ENCODE assay signal across 14 cellular contexts in the genomic region with DNA sequence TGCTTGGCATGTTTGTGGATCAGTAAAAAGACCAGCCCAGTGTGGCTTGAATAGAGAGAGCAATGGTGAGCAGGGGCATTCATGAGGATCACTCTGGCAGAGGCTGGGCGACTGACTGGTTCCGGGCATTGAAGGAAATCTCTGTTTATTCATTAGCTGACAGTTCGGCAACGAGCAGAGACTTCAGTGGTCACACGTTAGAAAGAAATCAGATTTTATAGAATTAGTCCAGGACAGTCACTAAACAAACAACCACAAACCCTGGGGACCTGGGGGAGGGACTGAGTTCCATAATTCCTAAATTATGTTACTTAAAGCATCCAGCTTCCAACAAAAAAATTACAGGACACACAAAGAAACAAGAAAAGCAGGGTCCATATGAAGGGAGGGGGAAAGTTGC.
DNase-seq lines count a peak whose midpoint lies in the region; ATAC-seq and TF ChIP-seq lines count a peak whose summit lies in the region.
"Had no signal": no experiment of that assay in that cellular context is flagged by ENCODE, and none has a peak within 500 bp of the region (broad histone marks: within the 10 kb centered on the region; RNA-seq: fewer than 3 reads in every experiment).

No MANE protein-coding gene starts in this region.

- H3K23me2 ChIP-seq in H9 (ENCODE audit: insufficient read length, low read depth, low read length, poor library complexity, severe bottlenecking), result no peaks in the 10 kb centered on the region

- no peak overlapping the region for H4K5ac ChIP-seq in H9 (ENCODE audit: insufficient read length, low read depth, low read length)

- no CpG with 5 or more reads among the region's 5 CpGs for WGBS in H9 (ENCODE audit: extremely low coverage, insufficient read length, low lambda C conversion rate)

- H3K4me3 Mint-ChIP-seq in H9, result no peak overlapping the region
- H3K4me3 Mint-ChIP-seq in WTC11, result no peak overlapping the region
- H3K4me3 Mint-ChIP-seq in stimulated activated effector memory CD8-positive, alpha-beta T cell treated with anti-CD3 and anti-CD28 coated beads, Interleukin-12 subunit alpha, Interleukin-12 subunit beta, amount 100 ng/mL, for 72 hours, result no peak overlapping the region
- H3K4me3 Mint-ChIP-seq in natural killer cell, result no peak overlapping the region
- H3K4me3 Mint-ChIP-seq in naive thymus-derived CD4-positive, alpha-beta T cell, result no peak overlapping the region
- H3K4me3 Mint-ChIP-seq: B cell; CD4-positive, alpha-beta T cell; GM23338 had no signal

- no peak overlapping the region for H3K4me2 ChIP-seq in H9 (ENCODE audit: insufficient read depth, insufficient read length, low read length)
- H3K4me2 ChIP-seq: GM23338 had no signal

- DNase-seq in H9 (no peak), WTC11 (ENCODE audit: low spot score) (no peak), medulla oblongata (ENCODE audit: extremely low spot score) (peak; percentile 23), natural killer cell (no peak), Right ventricle myocardium superior (no peak)
- no peak for DNase-seq in stimulated activated effector memory CD8-positive, alpha-beta T cell treated with anti-CD3 and anti-CD28 coated beads, Interleukin-12 subunit alpha, Interleukin-12 subunit beta, amount 100 ng/mL, for 72 hours (ENCODE audit: low spot score in 2 of 2)
- no peak for DNase-seq in naive thymus-derived CD4-positive, alpha-beta T cell
- DNase-seq: C1 segment of cervical spinal cord; CD4-positive, alpha-beta T cell; DMS79; H7 had no signal

- no peak overlapping the region for H2BK20ac ChIP-seq in H9 (ENCODE audit: low read depth, low read length, poor library complexity, severe bottlenecking)

- no peak overlapping the region for H3T11ph ChIP-seq in H9 (ENCODE audit: low read length)

- ATAC-seq in WTC11 (no peak), natural killer cell (no peak), Right ventricle myocardium superior (ENCODE audit: poor library complexity) (no peak)
- no peak for ATAC-seq in stimulated activated effector memory CD8-positive, alpha-beta T cell treated with anti-CD3 and anti-CD28 coated beads, Interleukin-12 subunit alpha, Interleukin-12 subunit beta, amount 100 ng/mL, for 72 hours
- no peak for ATAC-seq in naive thymus-derived CD4-positive, alpha-beta T cell
- ATAC-seq: GM12878 had no signal

- H3K23ac ChIP-seq in H9 (ENCODE audit: insufficient read length, low read depth, low read length), result no peak overlapping the region

- H4K91ac ChIP-seq in H9 (ENCODE audit: insufficient read length, low read depth, low read length), result no peak overlapping the region

- H3K79me2 ChIP-seq in H9 (ENCODE audit: insufficient read depth, low read length), result no peaks in the 10 kb centered on the region

- H3K4me3 ChIP-seq in naive thymus-derived CD4-positive, alpha-beta T cell (ENCODE audit: low read length), result no peak overlapping the region
- H3K4me3 ChIP-seq: GM12878, GM23338 had no signal

- CTCF ChIA-PET in WTC11 (lab: Charles Lee), result no interaction called here
- CTCF ChIA-PET in naive thymus-derived CD4-positive, alpha-beta T cell (lab: Charles Lee), result no interaction called here

- H3K27me3 Mint-ChIP-seq in H9 (ENCODE audit: low read depth) (no peaks in the 10 kb centered on the region), WTC11 (ENCODE audit: low read depth) (no peaks in the 10 kb centered on the region), natural killer cell (ENCODE audit: low read depth in 2 of 2) (no peaks in the 10 kb centered on the region)
- H3K27me3 Mint-ChIP-seq in naive thymus-derived CD4-positive, alpha-beta T cell, result no peaks in the 10 kb centered on the region
- H3K27me3 Mint-ChIP-seq: B cell; CD4-positive, alpha-beta T cell had no signal

- no peak overlapping the region for H3K9ac ChIP-seq in H9 (ENCODE audit: extremely low read depth, insufficient read length, low read length)

- H3K27ac ChIP-seq in H9 (ENCODE audit: insufficient read length, low read depth, low read length), result no peak overlapping the region
- H3K27ac ChIP-seq in naive thymus-derived CD4-positive, alpha-beta T cell (ENCODE audit: low read depth, low read length), result no peak overlapping the region

- H3K27ac Mint-ChIP-seq in H9, result peak overlapping the region; percentile 2 to 24 (median 16); a peak in 2 of 7 replicates
- H3K27ac Mint-ChIP-seq in WTC11, result peak overlapping the region; percentile 7; the same call in 1 of the 2 replicates
- H3K27ac Mint-ChIP-seq in stimulated activated effector memory CD8-positive, alpha-beta T cell treated with anti-CD3 and anti-CD28 coated beads, Interleukin-12 subunit alpha, Interleukin-12 subunit beta, amount 100 ng/mL, for 72 hours, result peak overlapping the region; percentile 8
- no peak overlapping the region for H3K27ac Mint-ChIP-seq in natural killer cell
- peak overlapping the region in 1 of 9 donors; percentile 2 for H3K27ac Mint-ChIP-seq in naive thymus-derived CD4-positive, alpha-beta T cell
- H3K27ac Mint-ChIP-seq: B cell; CD4-positive, alpha-beta T cell; GM23338 had no signal

- TF ChIP-seq CTCF in H9 (conservative IDR thresholded peaks at IDR 0.05) (no peak), WTC11 (IDR thresholded peaks at IDR 0.05) (no peak), natural killer cell (IDR thresholded peaks at IDR 0.05) (no peak)

- no peaks in the 10 kb centered on the region for H3K79me1 ChIP-seq in H9 (ENCODE audit: insufficient read depth, low read depth, low read length, poor library complexity, severe bottlenecking)

- POLR2A ChIA-PET in WTC11 (lab: Charles Lee), result no interaction called here
- POLR2A ChIA-PET in naive thymus-derived CD4-positive, alpha-beta T cell (lab: Charles Lee), result no interaction called here

- H3K4me1 ChIP-seq in H9 (ENCODE audit: insufficient read depth, low read length), result no peaks in the 10 kb centered on the region
- peaks cover 7 to 20% of the 10 kb centered on the region in 2 donors for H3K4me1 ChIP-seq in naive thymus-derived CD4-positive, alpha-beta T cell (ENCODE audit: control insufficient read depth in 2 of 2, insufficient read depth in 2 of 2, low read length in 2 of 2)

- no peak overlapping the region for H2BK15ac ChIP-seq in H9 (ENCODE audit: low read depth, low read length)

- H4K8ac ChIP-seq in H9 (replicated peaks; ENCODE audit: insufficient read length, low read depth, low read length), result no peak overlapping the region

- no peak overlapping the region for H3K14ac ChIP-seq in H9 (ENCODE audit: insufficient read depth, low read length)

- no peak overlapping the region for H2AFZ ChIP-seq in H9 (ENCODE audit: low read length)
- H2AFZ ChIP-seq: GM23338 had no signal

- H3K9me3 Mint-ChIP-seq in H9 (no peaks in the 10 kb centered on the region), WTC11 (no peaks in the 10 kb centered on the region), natural killer cell (no peaks in the 10 kb centered on the region)
- H3K9me3 Mint-ChIP-seq in stimulated activated effector memory CD8-positive, alpha-beta T cell treated with anti-CD3 and anti-CD28 coated beads, Interleukin-12 subunit alpha, Interleukin-12 subunit beta, amount 100 ng/mL, for 72 hours, result no peaks in the 10 kb centered on the region
- H3K9me3 Mint-ChIP-seq in naive thymus-derived CD4-positive, alpha-beta T cell, result peaks cover 0 to 2% (median 0%) of the 10 kb centered on the region in 11 donors
- H3K9me3 Mint-ChIP-seq: CD4-positive, alpha-beta T cell; GM23338 had no signal

- H3K4me1 Mint-ChIP-seq in H9 (peaks cover 15% of the 10 kb centered on the region in 2 experiments), WTC11 (peaks cover 9% of the 10 kb centered on the region), natural killer cell (peaks cover 19 to 20% of the 10 kb centered on the region in 2 donors)
- peaks cover 18% of the 10 kb centered on the region for H3K4me1 Mint-ChIP-seq in stimulated activated effector memory CD8-positive, alpha-beta T cell treated with anti-CD3 and anti-CD28 coated beads, Interleukin-12 subunit alpha, Interleukin-12 subunit beta, amount 100 ng/mL, for 72 hours
- peaks cover 16 to 31% (median 25%) of the 10 kb centered on the region in 7 donors for H3K4me1 Mint-ChIP-seq in naive thymus-derived CD4-positive, alpha-beta T cell
- H3K4me1 Mint-ChIP-seq: B cell had no signal

- H2BK12ac ChIP-seq in H9 (ENCODE audit: insufficient read length, low read depth, low read length), result no peak overlapping the region

- H3K9me3 ChIP-seq in H9 (ENCODE audit: control insufficient read depth, low read depth, low read length), result no peaks in the 10 kb centered on the region
- no peaks in the 10 kb centered on the region for H3K9me3 ChIP-seq in naive thymus-derived CD4-positive, alpha-beta T cell (ENCODE audit: control insufficient read depth in 2 of 3, low read length in 3 of 3)

- peaks cover 2 to 17% (median 12%) of the 10 kb centered on the region in 3 experiments; a peak in 4 of 7 replicates for H3K36me3 Mint-ChIP-seq in H9 (ENCODE audit: insufficient read depth in 1 of 3, low read depth in 3 of 3)
- peaks cover 11% of the 10 kb centered on the region for H3K36me3 Mint-ChIP-seq in WTC11
- peaks cover 29% of the 10 kb centered on the region for H3K36me3 Mint-ChIP-seq in stimulated activated effector memory CD8-positive, alpha-beta T cell treated with anti-CD3 and anti-CD28 coated beads, Interleukin-12 subunit alpha, Interleukin-12 subunit beta, amount 100 ng/mL, for 72 hours
- no peaks in the 10 kb centered on the region for H3K36me3 Mint-ChIP-seq in natural killer cell
- peaks cover 0 to 30% (median 25%) of the 10 kb centered on the region in 5 donors for H3K36me3 Mint-ChIP-seq in naive thymus-derived CD4-positive, alpha-beta T cell

- H3K36me3 ChIP-seq in naive thymus-derived CD4-positive, alpha-beta T cell (ENCODE audit: control insufficient read depth in 2 of 3, insufficient read depth in 3 of 3, low read length in 3 of 3), result peaks cover 0 to 7% (median 0%) of the 10 kb centered on the region in 3 experiments

- H2BK5ac ChIP-seq in H9 (ENCODE audit: insufficient read length, low read length), result no peak overlapping the region

- no peak overlapping the region for H2BK120ac ChIP-seq in H9 (ENCODE audit: low read depth, low read length, poor library complexity, severe bottlenecking)

- H4K20me1 ChIP-seq in H9 (ENCODE audit: control insufficient read depth, insufficient read depth, insufficient read length), result no peaks in the 10 kb centered on the region

- H3K56ac ChIP-seq in H9 (ENCODE audit: insufficient read length, low read depth, low read length), result no peak overlapping the region

- no peak overlapping the region for H3K4ac ChIP-seq in H9 (ENCODE audit: low read depth, low read length)

- H3K18ac ChIP-seq in H9 (ENCODE audit: insufficient read length, low read depth, low read length), result no peak overlapping the region

- intact Hi-C loops in natural killer cell (cut with micrococcal nuclease), result no loop called here
- intact Hi-C loops in Right ventricle myocardium superior (cut with DNase I), result no loop called here
- intact Hi-C loops in naive thymus-derived CD4-positive, alpha-beta T cell (cut with micrococcal nuclease), result no loop called here

- no peaks in the 10 kb centered on the region for H3K27me3 ChIP-seq in H9 (ENCODE audit: insufficient read depth, low read length)
- no peaks in the 10 kb centered on the region for H3K27me3 ChIP-seq in naive thymus-derived CD4-positive, alpha-beta T cell (ENCODE audit: control insufficient read depth in 2 of 2, insufficient read depth in 2 of 2, low read length in 2 of 2)

- no peak overlapping the region for H2AK5ac ChIP-seq in H9 (ENCODE audit: insufficient read length, low read length)

Comparison
In these comparisons a context has a peak if more than half of its experiments do, and no peak if none do; other contexts are left out.
1. H3K27ac Mint-ChIP-seq: peak in H9 (3 of 3), WTC11 (single experiment) and stimulated activated effector memory CD8-positive, alpha-beta T cell treated with anti-CD3 and anti-CD28 coated beads, Interleukin-12 subunit alpha, Interleukin-12 subunit beta, amount 100 ng/mL, for 72 hours (single experiment); none in natural killer cell (0 of 2).